In the genomic region with DNA sequence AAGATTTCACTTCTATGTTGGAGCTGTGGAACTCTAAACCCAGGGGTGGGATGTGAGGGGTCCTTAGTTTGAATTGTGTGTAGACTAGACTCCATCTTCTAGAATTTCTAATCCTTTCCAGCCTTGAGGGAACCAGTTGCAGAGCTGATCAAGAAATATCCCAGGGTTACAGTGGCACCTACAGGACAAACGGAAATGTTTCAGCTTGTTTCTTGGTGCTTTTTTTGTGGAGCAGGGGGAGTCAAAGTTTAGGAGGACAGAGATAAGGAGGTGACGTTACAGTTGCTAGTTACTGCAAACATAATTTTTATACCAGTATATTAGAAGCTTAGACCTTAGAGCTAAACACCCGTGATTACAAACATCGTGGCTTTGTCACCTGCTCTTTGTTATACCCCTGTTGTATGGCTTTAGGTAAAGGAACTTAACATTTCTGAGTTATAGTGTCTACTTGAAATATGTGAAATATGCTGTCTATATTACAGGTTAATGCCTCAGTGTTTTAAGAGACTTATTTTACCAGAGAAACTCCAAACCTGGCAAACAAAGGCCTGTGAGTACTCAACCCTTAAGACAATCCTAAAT, we compare ENCODE assay signal across 8 cellular contexts.
DNase-seq lines count a peak whose midpoint lies in the region; ATAC-seq and TF ChIP-seq lines count a peak whose summit lies in the region.

No MANE protein-coding gene starts in this region.

- H3K9me3 ChIP-seq in heart left ventricle (no peaks in the 10 kb centered on the region), right atrium auricular region (no peaks in the 10 kb centered on the region), adrenal gland (replicated peaks in 1 of 3) (no peaks in the 10 kb centered on the region)

- DNase-seq in heart left ventricle (no peak), right atrium auricular region (ENCODE audit: low spot score) (no peak), NCI-H146 (lab: John Stamatoyannopoulos, UW) (peak; percentile 60), adrenal gland (peak in 6 of 7 donors; percentile 25 to 58 (median 39)), islet precursor cell (peak; percentile 57)
- DNase-seq in activated T-cell treated with anti-CD3 and anti-CD28 coated beads, Interleukin-2, amount 50 U/mL, for 48 hours: no peak
- DNase-seq in activated CD8-positive, alpha-beta memory T cell treated with anti-CD3 and anti-CD28 coated beads for 24 hours: no peak

- intact Hi-C loops in heart left ventricle (cut with DNase I): loop anchor here in 9 of 10 donors (1.0 to 10.0 kb wide), 10 partner anchors 73 to 1393 kb away; partner anchors contain the start of gene PDK4 (in 2 of the 9)
- intact Hi-C loops in adrenal gland (cut with DNase I): loop anchor here (5.0 to 10.0 kb wide), 3 partner anchors 83 to 176 kb away; no protein-coding TSS in a partner anchor

- TF ChIP-seq CTCF in heart left ventricle (IDR thresholded peaks at IDR 0.05) (peak; percentile 11 to 56 (median 46)), right atrium auricular region (IDR thresholded peaks at IDR 0.05) (peak in 1 of 2 donors; percentile 65), adrenal gland (IDR thresholded peaks at IDR 0.05) (peak; percentile 21 to 70 (median 62))

- H3K4me3 ChIP-seq in heart left ventricle (no peak overlapping the region), right atrium auricular region (no peak overlapping the region), adrenal gland (no peak overlapping the region)

- peaks cover 0 to 7% (median 2%) of the 10 kb centered on the region in 12 donors for H3K4me1 ChIP-seq in heart left ventricle
- H3K4me1 ChIP-seq in right atrium auricular region: no peaks in the 10 kb centered on the region
- H3K4me1 ChIP-seq in adrenal gland (replicated peaks in 1 of 2): peaks cover 0 to 22% of the 10 kb centered on the region in 2 donors

- H3K27me3 ChIP-seq in heart left ventricle (no peaks in the 10 kb centered on the region), right atrium auricular region (no peaks in the 10 kb centered on the region), adrenal gland (no peaks in the 10 kb centered on the region)

- H3K27ac ChIP-seq in heart left ventricle (no peak overlapping the region), right atrium auricular region (no peak overlapping the region), adrenal gland (no peak overlapping the region)

- H3K36me3 ChIP-seq in heart left ventricle (no peaks in the 10 kb centered on the region), right atrium auricular region (no peaks in the 10 kb centered on the region), adrenal gland (replicated peaks in 1 of 2) (no peaks in the 10 kb centered on the region)

- TF ChIP-seq POLR2A in heart left ventricle (IDR thresholded peaks at IDR 0.05) (no peak), adrenal gland (IDR thresholded peaks at IDR 0.05) (no peak)

- ATAC-seq in heart left ventricle: peak in 3 of 4 donors; percentile 23 to 56 (median 46)
- ATAC-seq in HG03175 (IDR thresholded peaks at IDR 0.05; ENCODE audit: unreplicated experiment): no peak

- 12 to 25% (median 18%) methylated on average over 4 of the region's 4 CpGs for WGBS in heart left ventricle, 4 donors
- WGBS in adrenal gland, 4 donors: 17 to 39% (median 26%) methylated on average over 4 of the region's 4 CpGs

Comparison
In these comparisons a context has a peak if more than half of its experiments do, and no peak if none do; other contexts are left out.
1. DNase-seq: peak in NCI-H146 (single experiment), adrenal gland (6 of 7) and islet precursor cell (single experiment); none in heart left ventricle (0 of 5), right atrium auricular region (single experiment), activated T-cell treated with anti-CD3 and anti-CD28 coated beads, Interleukin-2, amount 50 U/mL, for 48 hours (0 of 2) and activated CD8-positive, alpha-beta memory T cell treated with anti-CD3 and anti-CD28 coated beads for 24 hours (single experiment).